ENCODE assay signal across 24 cellular contexts in genomic region chr2:199424160-199424559, GRCh38. TPM values are rescaled to one million over a fixed set of nuclear protein-coding genes. Genes with fewer than 3 reads are reported as not detected.
DNase-seq lines count a peak whose midpoint lies in the region; ATAC-seq, FAIRE-seq and TF ChIP-seq lines count a peak whose summit lies in the region.
"Had no signal": no experiment of that assay in that cellular context is flagged by ENCODE, and none has a peak within 500 bp of the region (broad histone marks: within the 10 kb centered on the region; RNA-seq: fewer than 3 reads in every experiment).

No MANE protein-coding gene starts in this region.

- H3K9me3 ChIP-seq in OCI-LY1 (ENCODE audit: low read length): no peaks in the 10 kb centered on the region
- H3K9me3 ChIP-seq in mesenchymal stem cell (ENCODE audit: control insufficient read depth, low read length): no peaks in the 10 kb centered on the region
- no peaks in the 10 kb centered on the region for H3K9me3 ChIP-seq in body of pancreas
- H3K9me3 ChIP-seq: Caco-2 had no signal

- no peak for TF ChIP-seq POLR2A in body of pancreas (IDR thresholded peaks at IDR 0.05)

- peaks cover 57% of the 10 kb centered on the region for H3K79me2 ChIP-seq in OCI-LY1 (ENCODE audit: insufficient read depth, low read length)

- H3K4me3 ChIP-seq in OCI-LY1 (ENCODE audit: low read depth, low read length, poor library complexity, severe bottlenecking): peak overlapping the region; percentile 53
- no peak overlapping the region for H3K4me3 ChIP-seq in mesenchymal stem cell (ENCODE audit: insufficient read depth in 1 of 2, low read depth in 1 of 2, low read length in 2 of 2)
- H3K4me3 ChIP-seq in body of pancreas: no peak overlapping the region

- H3K36me3 ChIP-seq in OCI-LY1 (ENCODE audit: insufficient read depth, low read length) (peaks cover 52% of the 10 kb centered on the region), mesenchymal stem cell (ENCODE audit: control insufficient read depth in 1 of 2, insufficient read depth in 2 of 2, low read depth in 1 of 2, low read length in 2 of 2) (peaks cover 0 to 64% of the 10 kb centered on the region in 2 experiments), body of pancreas (replicated peaks in 1 of 2; ENCODE audit: insufficient read depth in 1 of 2, low read depth in 2 of 2) (no peaks in the 10 kb centered on the region)

- peaks cover 5% of the 10 kb centered on the region; the same call in 1 of the 2 replicates for H3F3A ChIP-seq in OCI-LY1 (ENCODE audit: insufficient read depth, low read length)

- no peak overlapping the region for H3K23ac ChIP-seq in mesenchymal stem cell (ENCODE audit: low read length in 2 of 2)

- H2BK15ac ChIP-seq in mesenchymal stem cell (ENCODE audit: low read depth, poor library complexity, severe bottlenecking): no peak overlapping the region

- no peak overlapping the region for H2BK5ac ChIP-seq in mesenchymal stem cell (ENCODE audit: low read depth, low read length, poor library complexity, severe bottlenecking)

- no peak overlapping the region for H3K14ac ChIP-seq in mesenchymal stem cell (ENCODE audit: low read length in 2 of 2)

- no peaks in the 10 kb centered on the region for H4K20me1 ChIP-seq in OCI-LY1 (ENCODE audit: insufficient read depth, low read length)

- H3K9ac ChIP-seq in OCI-LY1 (ENCODE audit: low read length) (peak overlapping the region; percentile 71), mesenchymal stem cell (ENCODE audit: low read length) (no peak overlapping the region)

- H3K4me1 ChIP-seq in OCI-LY1 (ENCODE audit: insufficient read depth, low read length, severe bottlenecking) (peaks cover 93% of the 10 kb centered on the region), mesenchymal stem cell (ENCODE audit: control insufficient read depth, insufficient read depth, low read depth, low read length) (no peaks in the 10 kb centered on the region), body of pancreas (no peaks in the 10 kb centered on the region)
- H3K4me1 ChIP-seq: Caco-2 had no signal

- intact Hi-C loops in body of pancreas (cut with DNase I): no loop called here

- H3K18ac ChIP-seq in mesenchymal stem cell (ENCODE audit: low read depth in 1 of 2, low read length in 2 of 2): no peak overlapping the region

- TF ChIP-seq CTCF in OCI-LY1 (IDR thresholded peaks at IDR 0.05; ENCODE audit: low read length) (no peak), body of pancreas (IDR thresholded peaks at IDR 0.05) (no peak)

- H3K27me3 ChIP-seq in OCI-LY1 (ENCODE audit: insufficient read depth, low read length) (no peaks in the 10 kb centered on the region), mesenchymal stem cell (ENCODE audit: control insufficient read depth in 1 of 2, insufficient read depth in 1 of 2, low read length in 2 of 2) (no peaks in the 10 kb centered on the region), body of pancreas (no peaks in the 10 kb centered on the region)

- H2AFZ ChIP-seq in OCI-LY1 (ENCODE audit: low read length) (no peak overlapping the region), mesenchymal stem cell (ENCODE audit: low read depth, low read length) (no peak overlapping the region)

- peak; percentile 16 for FAIRE-seq in A204.1 (lab: Jason Lieb, UNC)
- FAIRE-seq: D721Med, GM12891, HepG2, HTR-8/SVneo had no signal

- no peak overlapping the region for H3K4ac ChIP-seq in mesenchymal stem cell (ENCODE audit: low read depth in 1 of 2, low read length in 2 of 2)

- DNase-seq in mesenchymal stem cell: peak; percentile 18
- no peak for DNase-seq in NCI-H2227 (lab: John Stamatoyannopoulos, UW; ENCODE audit: unreplicated experiment)
- no peak for DNase-seq in stimulated activated CD8-positive, alpha-beta memory T cell treated with anti-CD3 and anti-CD28 coated beads, Interleukin-4, amount 100 ng/mL, for 48 hours
- no peak for DNase-seq in body of pancreas
- DNase-seq: 8988T; C1 segment of cervical spinal cord; Caco-2; CD4-positive, CD25-positive, alpha-beta regulatory T cell; CD8-positive, alpha-beta memory T cell; DMS79 treated with DMSO at 0.1 percent for 48 hours; GOT3; H7; Karpas-422; KBM-7 had no signal

- H2AK5ac ChIP-seq in mesenchymal stem cell (ENCODE audit: low read length, severe bottlenecking): no peak overlapping the region

- H3K4me2 ChIP-seq in OCI-LY1 (ENCODE audit: low read length) (peak overlapping the region; percentile 73), mesenchymal stem cell (ENCODE audit: low read length, poor library complexity, severe bottlenecking) (no peak overlapping the region)

- WGBS in mesenchymal stem cell: 48% methylated on average over 2 of the region's 4 CpGs
- WGBS in body of pancreas, 2 donors: 60 to 80% methylated on average over 4 of the region's 4 CpGs

- no peaks in the 10 kb centered on the region for H3K79me1 ChIP-seq in mesenchymal stem cell (replicated peaks; ENCODE audit: low read length, poor library complexity, severe bottlenecking)

- no peak overlapping the region for H4K91ac ChIP-seq in mesenchymal stem cell (ENCODE audit: low read length)

- H3K27ac ChIP-seq in OCI-LY1 (ENCODE audit: low read depth, low read length, poor library complexity, severe bottlenecking): peak overlapping the region; percentile 97
- H3K27ac ChIP-seq in mesenchymal stem cell (ENCODE audit: low read length, poor library complexity, severe bottlenecking): no peak overlapping the region
- no peak overlapping the region for H3K27ac ChIP-seq in body of pancreas

- no peak overlapping the region for H2BK120ac ChIP-seq in mesenchymal stem cell (ENCODE audit: low read depth, low read length)

- no peaks in the 10 kb centered on the region for H3K9me2 ChIP-seq in OCI-LY1 (ENCODE audit: low read depth, low read length)

- H4K8ac ChIP-seq in mesenchymal stem cell (ENCODE audit: low read length): no peak overlapping the region

- no peak overlapping the region for H2BK12ac ChIP-seq in mesenchymal stem cell (ENCODE audit: low read length in 2 of 2)

- ATAC-seq in GM18868 (IDR thresholded peaks at IDR 0.05; ENCODE audit: unreplicated experiment): peak; percentile 80
- no peak for ATAC-seq in body of pancreas
- ATAC-seq in esophagus mucosa: no peak
- ATAC-seq: HepG2 had no signal

RNA-seq across cellular contexts. Expression of gene SATB2, which starts 33.6 kb away (rescaled TPM):
- polyA plus RNA-seq in mesenchymal stem cell (2013, experiment 1 of 2): 2.6 TPM
- 2.3 TPM for polyA plus RNA-seq in mesenchymal stem cell (2013, experiment 2 of 2)
- total RNA-seq in body of pancreas (1 to 10 TPM; 2.6 to 4.3 TPM), esophagus mucosa (1.1 TPM)
- total RNA-seq: CD4-positive, CD25-positive, alpha-beta regulatory T cell; G401 had no signal
- polyA plus RNA-seq: CD8-positive, alpha-beta memory T cell; IgD-negative memory B cell had no signal
